ENCODE assay signal across 28 cellular contexts in genomic region chr15:99201410-99202175, GRCh38. TPM values are rescaled to one million over a fixed set of nuclear protein-coding genes. Genes with fewer than 3 reads are reported as not detected.
DNase-seq lines count a peak whose midpoint lies in the region; ATAC-seq, FAIRE-seq and TF ChIP-seq lines count a peak whose summit lies in the region.
"Had no signal": no experiment of that assay in that cellular context is flagged by ENCODE, and none has a peak within 500 bp of the region (broad histone marks: within the 10 kb centered on the region; RNA-seq: fewer than 3 reads in every experiment).

No MANE protein-coding gene starts in this region.

- intact Hi-C loops in activated CD4-positive, alpha-beta T cell treated with anti-CD3 and anti-CD28 coated beads, Interleukin-2, amount 10 ng/mL, durations not matched to agents 24 days and 14 days (cut with micrococcal nuclease), result no loop called here
- intact Hi-C loops in GM12878 (cut with micrococcal nuclease; ENCODE audit: unreplicated experiment), result no loop called here

- TF ChIP-seq EP300 in A549 (IDR thresholded peaks at IDR 0.05) (no peak), GM12878 (IDR thresholded peaks at IDR 0.05; ENCODE audit: borderline replicate concordance in 1 of 2, control insufficient read depth in 1 of 2, low read depth in 2 of 2, low read length in 2 of 2) (no peak)

- H4K20me1 ChIP-seq in GM12878 (ENCODE audit: control insufficient read depth, insufficient read depth), result no peaks in the 10 kb centered on the region
- H4K20me1 ChIP-seq: BLaER1 treated with 17β-estradiol and CSF1 and Interleukin-3, amounts not matched to agents 10 nM and 100 nM had no signal

- H3K4me3 Mint-ChIP-seq in activated CD4-positive, alpha-beta T cell treated with anti-CD3 and anti-CD28 coated beads, Interleukin-2, amount 10 ng/mL, durations not matched to agents 24 days and 14 days, result no peak overlapping the region
- H3K4me3 Mint-ChIP-seq in activated CD4-positive, alpha-beta T cell treated with anti-CD3 and anti-CD28 coated beads, Interleukin-2, amount 10 ng/mL, durations not matched to agents 7 days and 5 days, result no peak overlapping the region
- H3K4me3 Mint-ChIP-seq: CD14-positive monocyte; CD4-positive, alpha-beta T cell; CD8-positive, alpha-beta memory T cell; GM23338; HFFc6 had no signal

- H3K4me1 ChIP-seq in A549 (no peaks in the 10 kb centered on the region), GM12878 (ENCODE audit: control insufficient read depth, insufficient read depth, low read length) (no peaks in the 10 kb centered on the region)
- H3K4me1 ChIP-seq: BE2C; BLaER1 treated with 17β-estradiol and CSF1 and Interleukin-3, amounts not matched to agents 10 nM and 100 nM; HAP-1 had no signal

- no peak overlapping the region for H3K9ac ChIP-seq in GM12878 (ENCODE audit: control insufficient read depth, insufficient read depth, low read length)
- H3K9ac ChIP-seq: BLaER1 treated with 17β-estradiol and CSF1 and Interleukin-3, amounts not matched to agents 10 nM and 100 nM had no signal

- in situ Hi-C loops in GM12878 (cut with MboI), result no loop called here

- TF ChIP-seq CTCF in A549 (IDR thresholded peaks at IDR 0.05), result no peak
- no peak for TF ChIP-seq CTCF in GM12878 (IDR thresholded peaks at IDR 0.05 in 2 of 3, conservative IDR thresholded peaks at IDR 0.05 in 1 of 3; ENCODE audit: control insufficient read depth in 2 of 3, extremely low read depth in 1 of 3, insufficient read depth in 1 of 3, low read depth in 3 of 3, low read length in 3 of 3)

- WGBS in A549 (ENCODE audit: missing lambda C conversion rate), result 80% methylated on average over 6 of the region's 6 CpGs
- 59% methylated on average over 6 of the region's 6 CpGs for WGBS in GM12878 (ENCODE audit: insufficient coverage, insufficient replicate concordance, low lambda C conversion rate, missing lambda C conversion rate)

- H3K9me3 Mint-ChIP-seq in activated CD4-positive, alpha-beta T cell treated with anti-CD3 and anti-CD28 coated beads, Interleukin-2, amount 10 ng/mL, durations not matched to agents 24 days and 14 days, result no peaks in the 10 kb centered on the region
- no peaks in the 10 kb centered on the region for H3K9me3 Mint-ChIP-seq in activated CD4-positive, alpha-beta T cell treated with anti-CD3 and anti-CD28 coated beads, Interleukin-2, amount 10 ng/mL, durations not matched to agents 7 days and 5 days
- H3K9me3 Mint-ChIP-seq: CD4-positive, alpha-beta T cell; CD8-positive, alpha-beta memory T cell; GM23338; HFFc6 had no signal

- H3K4me3 ChIP-seq in A549, result no peak overlapping the region
- H3K4me3 ChIP-seq in GM12878, result no peak overlapping the region
- H3K4me3 ChIP-seq: BLaER1 treated with 17β-estradiol and CSF1 and Interleukin-3, amounts not matched to agents 10 nM and 100 nM; GM23338; HAP-1 had no signal

- H3K36me3 ChIP-seq in GM12878 (ENCODE audit: control insufficient read depth in 2 of 2, insufficient read depth in 2 of 2, low read length in 1 of 2), result no peaks in the 10 kb centered on the region; a peak in 1 of 4 replicates
- H3K36me3 ChIP-seq: BE2C; BLaER1 treated with 17β-estradiol and CSF1 and Interleukin-3, amounts not matched to agents 10 nM and 100 nM; HAP-1 had no signal

- no peaks in the 10 kb centered on the region for H3K79me2 ChIP-seq in GM12878 (ENCODE audit: control insufficient read depth, insufficient read depth, low read length)

- TF ChIP-seq RAD21 in A549 (conservative IDR thresholded peaks at IDR 0.05 in 1 of 2, IDR thresholded peaks at IDR 0.05 in 1 of 2), result no peak
- no peak for TF ChIP-seq RAD21 in GM12878 (IDR thresholded peaks at IDR 0.05; ENCODE audit: insufficient read depth, low read depth, low read length)

- FAIRE-seq in A549 (lab: Jason Lieb, UNC), result no peak
- FAIRE-seq in GM12878 (lab: Jason Lieb, UNC), result no peak
- FAIRE-seq: A204.1, D721Med, GM12891, GM18507, H54 had no signal

- BruUV-seq in GM12878 (replicated peaks; lab: Mats Ljungman, UMichigan), result no TSS peak

- POLR2A ChIA-PET in activated CD4-positive, alpha-beta T cell treated with anti-CD3 and anti-CD28 coated beads, Interleukin-2, amount 10 ng/mL, durations not matched to agents 7 days and 5 days (lab: Charles Lee), result no interaction called here
- POLR2A ChIA-PET in A549 (lab: Yijun Ruan, JAX) (no interaction called here), GM12878 (lab: Charles Lee) (interaction anchor here (0.5 to 0.6 kb wide), 2 partner anchors 18 to 537 kb away, joined by 3 read pairs; no protein-coding TSS in a partner anchor)

- SMC1A ChIA-PET in GM12878 (lab: Charles Lee; ENCODE audit: uncharacterized antibody, unreplicated experiment), result interaction anchor here (0.8 to 1.8 kb wide), 4 partner anchors 9 to 101 kb away, joined by 3 to 4 read pairs (median 3); partner anchors contain the start of gene LRRC28

- no peaks in the 10 kb centered on the region for H3K36me3 Mint-ChIP-seq in activated CD4-positive, alpha-beta T cell treated with anti-CD3 and anti-CD28 coated beads, Interleukin-2, amount 10 ng/mL, durations not matched to agents 24 days and 14 days (ENCODE audit: low read depth)
- no peaks in the 10 kb centered on the region for H3K36me3 Mint-ChIP-seq in activated CD4-positive, alpha-beta T cell treated with anti-CD3 and anti-CD28 coated beads, Interleukin-2, amount 10 ng/mL, durations not matched to agents 7 days and 5 days (ENCODE audit: low read depth)
- H3K36me3 Mint-ChIP-seq: CD8-positive, alpha-beta memory T cell had no signal

- H3K4me2 ChIP-seq in A549, result no peak overlapping the region
- no peak overlapping the region for H3K4me2 ChIP-seq in GM12878 (ENCODE audit: control insufficient read depth, insufficient read depth)
- H3K4me2 ChIP-seq: BLaER1 treated with 17β-estradiol and CSF1 and Interleukin-3, amounts not matched to agents 10 nM and 100 nM; GM23338 had no signal

- no peaks in the 10 kb centered on the region for H3K27me3 ChIP-seq in GM12878 (replicated peaks in 1 of 2; ENCODE audit: control insufficient read depth in 2 of 2, insufficient read depth in 2 of 2, low read length in 1 of 2)
- H3K27me3 ChIP-seq: BE2C; BLaER1 treated with 17β-estradiol and CSF1 and Interleukin-3, amounts not matched to agents 10 nM and 100 nM had no signal

- RAD21 ChIA-PET in GM12878 (lab: Charles Lee; ENCODE audit: unreplicated experiment), result no interaction called here

- DNase-seq in activated CD4-positive, alpha-beta T cell treated with anti-CD3 and anti-CD28 coated beads, Interleukin-2, amount 10 ng/mL, durations not matched to agents 24 days and 14 days, result peak; percentile 23
- DNase-seq in activated CD4-positive, alpha-beta T cell treated with anti-CD3 and anti-CD28 coated beads, Interleukin-2, amount 10 ng/mL, durations not matched to agents 7 days and 5 days, result no peak
- DNase-seq in A549 (ENCODE audit: low read depth in 1 of 2, low spot score in 1 of 2) (no peak), GM12878 (ENCODE audit: low read depth, low spot score) (no peak), fibroblast of peridontal ligament (ENCODE audit: extremely low read depth) (peak; percentile 25), H4 (ENCODE audit: low spot score) (no peak), NCI-H774 (lab: John Stamatoyannopoulos, UW) (no peak), kidney glomerular epithelial cell (lab: John Stamatoyannopoulos, UW) (no peak)
- DNase-seq: ACHN; AML-193; BE2C; CD4-positive, alpha-beta T cell; CD8-positive, alpha-beta memory T cell; DMS 273 treated with DMSO at 0.1 percent for 48 hours; DMS79; EL; GDM1; HFFc6 had no signal

- CTCF ChIA-PET in activated CD4-positive, alpha-beta T cell treated with anti-CD3 and anti-CD28 coated beads, Interleukin-2, amount 10 ng/mL, durations not matched to agents 7 days and 5 days (lab: Charles Lee), result interaction anchor here (1.4 to 2.2 kb wide), 2 partner anchors 12 to 27 kb away, joined by 3 to 5 read pairs; no protein-coding TSS in a partner anchor
- CTCF ChIA-PET in A549 (lab: Yijun Ruan, JAX), result interaction anchor here (1.2 to 4.5 kb wide), 5 partner anchors 11 to 760 kb away, joined by 3 to 27 read pairs (median 4); no protein-coding TSS in a partner anchor
- CTCF ChIA-PET in GM12878 (lab: Yijun Ruan, JAX), result interaction anchor here (0.9 to 1.1 kb wide), 2 partner anchors 8 to 12 kb away, joined by 3 read pairs; no protein-coding TSS in a partner anchor

- H2AFZ ChIP-seq in GM12878 (ENCODE audit: control insufficient read depth, low read depth, low read length), result no peak overlapping the region
- H2AFZ ChIP-seq: GM23338 had no signal

- peaks cover 6% of the 10 kb centered on the region; the same call in 1 of the 3 replicates for H3K9me3 ChIP-seq in A549
- H3K9me3 ChIP-seq in GM12878 (replicated peaks; ENCODE audit: control insufficient read depth, insufficient read depth, low read length), result no peaks in the 10 kb centered on the region
- H3K9me3 ChIP-seq: BE2C; BLaER1 treated with 17β-estradiol and CSF1 and Interleukin-3, amounts not matched to agents 10 nM and 100 nM; HAP-1 had no signal

- H3K27me3 Mint-ChIP-seq in activated CD4-positive, alpha-beta T cell treated with anti-CD3 and anti-CD28 coated beads, Interleukin-2, amount 10 ng/mL, durations not matched to agents 24 days and 14 days, result peaks cover 13% of the 10 kb centered on the region
- H3K27me3 Mint-ChIP-seq in activated CD4-positive, alpha-beta T cell treated with anti-CD3 and anti-CD28 coated beads, Interleukin-2, amount 10 ng/mL, durations not matched to agents 7 days and 5 days, result peaks cover 12% of the 10 kb centered on the region

- no peak overlapping the region for H3K27ac ChIP-seq in A549
- no peak overlapping the region for H3K27ac ChIP-seq in GM12878 (ENCODE audit: control insufficient read depth, insufficient read depth)
- H3K27ac ChIP-seq: 22Rv1; BLaER1 treated with 17β-estradiol and CSF1 and Interleukin-3, amounts not matched to agents 10 nM and 100 nM had no signal

- TF ChIP-seq POLR2A in A549 (IDR thresholded peaks at IDR 0.05; ENCODE audit: low read length), result no peak
- TF ChIP-seq POLR2A in GM12878 (IDR thresholded peaks at IDR 0.05; ENCODE audit: low read depth, low read length), result no peak

- no peaks in the 10 kb centered on the region for H3K4me1 Mint-ChIP-seq in activated CD4-positive, alpha-beta T cell treated with anti-CD3 and anti-CD28 coated beads, Interleukin-2, amount 10 ng/mL, durations not matched to agents 24 days and 14 days
- H3K4me1 Mint-ChIP-seq in activated CD4-positive, alpha-beta T cell treated with anti-CD3 and anti-CD28 coated beads, Interleukin-2, amount 10 ng/mL, durations not matched to agents 7 days and 5 days, result no peaks in the 10 kb centered on the region
- H3K4me1 Mint-ChIP-seq: CD14-positive monocyte; CD8-positive, alpha-beta memory T cell; GM23338 had no signal

- no peak for ATAC-seq in A549
- no peak for ATAC-seq in GM12878
- ATAC-seq: GM23338 had no signal

- no peak overlapping the region for H3K27ac Mint-ChIP-seq in activated CD4-positive, alpha-beta T cell treated with anti-CD3 and anti-CD28 coated beads, Interleukin-2, amount 10 ng/mL, durations not matched to agents 24 days and 14 days
- H3K27ac Mint-ChIP-seq in activated CD4-positive, alpha-beta T cell treated with anti-CD3 and anti-CD28 coated beads, Interleukin-2, amount 10 ng/mL, durations not matched to agents 7 days and 5 days, result no peak overlapping the region
- H3K27ac Mint-ChIP-seq: CD14-positive monocyte; CD4-positive, alpha-beta T cell; CD8-positive, alpha-beta memory T cell; GM23338; HFFc6 had no signal

RNA-seq across cellular contexts. Expression of gene TTC23, which starts 47.8 kb away (rescaled TPM):
- total RNA-seq in activated CD4-positive, alpha-beta T cell treated with anti-CD3 and anti-CD28 coated beads, Interleukin-2, amount 10 ng/mL, durations not matched to agents 24 days and 14 days, result 4.7 and 6.0 TPM in 2 replicates
- 1 to 10 TPM; 1.6 to 3.1 TPM for total RNA-seq in activated CD4-positive, alpha-beta T cell treated with anti-CD3 and anti-CD28 coated beads, Interleukin-2, amount 10 ng/mL, durations not matched to agents 7 days and 5 days
- polyA plus RNA-seq in A549 (2011; rRNA removed) (7.0 and 18.7 TPM in 2 replicates), A549 (2017; fragmentation: RNase III; extraction: RNeasy Plus Mini Kit Qiagen cat#74134 plus additional on column Dnase treatment) (16.5 to 17.4 TPM (median 17.4 TPM) in 3 replicates), GM12878 (2011; rRNA removed) (2.7 and 3.3 TPM in 2 replicates), GM12878 (2014; fragmentation: Illumina TruSeq; extraction: Trizol) (6.8 and 9.7 TPM in 2 replicates), GM12878 (2014; fragmentation: Nextera tagmentation; extraction: Ambion mirVana) (1 to 10 TPM; 1.2 to 1.4 TPM), GM12878 (2014; rRNA removed) (3.6 and 4.0 TPM in 2 replicates), GM12878 (2016; fragmentation: Nextera tagmentation; extraction: Ambion mirVana) (1 to 10 TPM; 6.2 to 7.2 TPM)
- polyA plus RNA-seq in A549 (2012; cell fraction: cytosol; rRNA removed), result 2.3 and 3.7 TPM in 2 replicates
- 3.4 and 6.9 TPM in 2 replicates for polyA plus RNA-seq in A549 (2012; cell fraction: nucleus; rRNA removed)
- polyA minus RNA-seq in A549 (2011; rRNA and poly(A)+ RNA removed), result 7.9 and 8.4 TPM in 2 replicates
- total RNA-seq in GM12878 (2013; cell fraction: nucleolus; rRNA removed), result 30.8 and 33.5 TPM in 2 replicates
- total RNA-seq in GM12878 (2014; rRNA removed) (6.8 and 7.5 TPM in 2 replicates), GM12878 (2014; rRNA removed; fragmentation: Illumina TruSeq; extraction: Trizol) (9.0 and 9.7 TPM in 2 replicates), GM12878 (2021) (7.8 and 8.0 TPM in 2 replicates)
- polyA plus RNA-seq in GM12878 (2011; ENCODE audit: low read depth), result 4.6 TPM
- 2.4 and 4.6 TPM in 2 replicates for polyA plus RNA-seq in GM12878 (2011; cell fraction: cytosol; rRNA removed)
- polyA plus RNA-seq in GM12878 (2011; cell fraction: nucleus; rRNA removed), result 5.5 and 7.3 TPM in 2 replicates
- polyA plus RNA-seq in GM12878 (2012), result 4.9 TPM in 2 replicates
- polyA minus RNA-seq in GM12878 (2011; rRNA and poly(A)+ RNA removed), result 6.5 and 10.0 TPM in 2 replicates
- polyA minus RNA-seq in GM12878 (2011; cell fraction: cytosol; rRNA and poly(A)+ RNA removed), result 2.1 and 3.7 TPM in 2 replicates
- 6.3 and 8.1 TPM in 2 replicates for polyA minus RNA-seq in GM12878 (2011; cell fraction: nucleus; rRNA and poly(A)+ RNA removed)
- total RNA-seq in H4 (2014; rRNA removed; shearing (Covaris generic)), result 13.0 and 20.6 TPM in 2 replicates

RNA-seq across cellular contexts. Expression of gene LRRC28, which starts 49.7 kb away (rescaled TPM):
- total RNA-seq in activated CD4-positive, alpha-beta T cell treated with anti-CD3 and anti-CD28 coated beads, Interleukin-2, amount 10 ng/mL, durations not matched to agents 24 days and 14 days, result 15.1 and 16.7 TPM in 2 replicates
- 10 to 100 TPM; 19.2 to 26.0 TPM for total RNA-seq in activated CD4-positive, alpha-beta T cell treated with anti-CD3 and anti-CD28 coated beads, Interleukin-2, amount 10 ng/mL, durations not matched to agents 7 days and 5 days
- polyA plus RNA-seq in A549 (2011; rRNA removed) (62.4 and 75.0 TPM in 2 replicates), A549 (2017; fragmentation: RNase III; extraction: RNeasy Plus Mini Kit Qiagen cat#74134 plus additional on column Dnase treatment) (18.2 to 22.3 TPM (median 19.6 TPM) in 3 replicates), GM12878 (2011; rRNA removed) (54.9 and 60.0 TPM in 2 replicates), GM12878 (2014; fragmentation: Illumina TruSeq; extraction: Trizol) (27.5 and 34.0 TPM in 2 replicates), GM12878 (2014; fragmentation: Nextera tagmentation; extraction: Ambion mirVana) (10 to 100 TPM; 27.7 to 32.1 TPM), GM12878 (2014; rRNA removed) (17.2 and 21.3 TPM in 2 replicates), GM12878 (2016; fragmentation: Nextera tagmentation; extraction: Ambion mirVana) (10 to 100 TPM; 34.2 to 40.2 TPM)
- polyA plus RNA-seq in A549 (2012; cell fraction: cytosol; rRNA removed), result 20.4 and 23.3 TPM in 2 replicates
- 7.8 and 13.6 TPM in 2 replicates for polyA plus RNA-seq in A549 (2012; cell fraction: nucleus; rRNA removed)
- polyA minus RNA-seq in A549 (2011; rRNA and poly(A)+ RNA removed), result 50.7 and 58.5 TPM in 2 replicates
- 92.6 and 104 TPM in 2 replicates for total RNA-seq in GM12878 (2013; cell fraction: nucleolus; rRNA removed)
- total RNA-seq in GM12878 (2014; rRNA removed) (27.3 and 37.5 TPM in 2 replicates), GM12878 (2014; rRNA removed; fragmentation: Illumina TruSeq; extraction: Trizol) (21.5 and 25.1 TPM in 2 replicates), GM12878 (2021) (24.8 and 27.7 TPM in 2 replicates)
- 14.7 TPM for polyA plus RNA-seq in GM12878 (2011; ENCODE audit: low read depth)
- 44.5 and 55.7 TPM in 2 replicates for polyA plus RNA-seq in GM12878 (2011; cell fraction: cytosol; rRNA removed)
- 42.0 and 47.6 TPM in 2 replicates for polyA plus RNA-seq in GM12878 (2011; cell fraction: nucleus; rRNA removed)
- 17.1 and 22.1 TPM in 2 replicates for polyA plus RNA-seq in GM12878 (2012)
- polyA minus RNA-seq in GM12878 (2011; rRNA and poly(A)+ RNA removed), result 88.3 and 92.0 TPM in 2 replicates
- 13.1 and 14.5 TPM in 2 replicates for polyA minus RNA-seq in GM12878 (2011; cell fraction: cytosol; rRNA and poly(A)+ RNA removed)
- polyA minus RNA-seq in GM12878 (2011; cell fraction: nucleus; rRNA and poly(A)+ RNA removed), result 61.3 and 101 TPM in 2 replicates
- total RNA-seq in H4 (2014; rRNA removed; shearing (Covaris generic)), result 30.5 and 30.9 TPM in 2 replicates

Comparison
In these comparisons a context has a peak if more than half of its experiments do, and no peak if none do; other contexts are left out.
1. DNase-seq: peak in activated CD4-positive, alpha-beta T cell treated with anti-CD3 and anti-CD28 coated beads, Interleukin-2, amount 10 ng/mL, durations not matched to agents 24 days and 14 days (single experiment) and fibroblast of peridontal ligament (single experiment); none in activated CD4-positive, alpha-beta T cell treated with anti-CD3 and anti-CD28 coated beads, Interleukin-2, amount 10 ng/mL, durations not matched to agents 7 days and 5 days (single experiment), A549 (0 of 2), GM12878 (single experiment), H4 (single experiment), NCI-H774 (single experiment) and kidney glomerular epithelial cell (single experiment).